In the genomic region with DNA sequence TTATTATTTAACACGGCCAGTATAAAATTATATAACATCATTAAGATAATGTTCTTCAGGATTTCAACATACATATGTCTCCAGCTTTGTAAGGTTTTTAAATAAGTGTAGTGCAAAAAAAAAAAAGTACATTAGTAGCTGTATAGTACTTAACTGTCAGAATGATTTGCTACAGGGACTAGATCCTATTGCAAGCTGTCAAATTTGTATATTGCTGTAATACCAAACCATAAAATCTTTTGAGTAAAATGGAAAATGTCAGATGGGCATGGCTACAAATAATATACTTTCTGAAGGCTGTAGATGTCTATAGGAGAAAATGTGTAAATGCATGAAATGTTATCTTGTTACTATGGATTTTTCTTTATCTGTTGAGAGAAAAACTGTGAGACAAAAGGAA, we compare ENCODE assay signal across 29 cellular contexts.
"Had no signal": no experiment of that assay in that cellular context is flagged by ENCODE, and none has a peak within 500 bp of the region (broad histone marks: within the 10 kb centered on the region; RNA-seq: fewer than 3 reads in every experiment).

No MANE protein-coding gene starts in this region.

- DNase-seq: hypothalamus; immature natural killer cell; kidney; left colon; left ventricle myocardium inferior; mesendoderm; mucosa of descending colon; naive thymus-derived CD4-positive, alpha-beta T cell; nucleus accumbens; pancreas; posterior cingulate gyrus; right cardiac atrium; stimulated activated CD4-positive, alpha-beta T cell treated with anti-CD3 and anti-CD28 coated beads, Interleukin-12 subunit alpha, Interleukin-12 subunit beta, amount 100 ng/mL, for 4 hours; stimulated activated CD4-positive, alpha-beta T cell treated with anti-CD3 and anti-CD28 coated beads, Interleukin-15, amount 100 ng/mL, for 24 hours; stimulated activated CD4-positive, alpha-beta T cell treated with anti-CD3 and anti-CD28 coated beads, Interleukin-2, amount 100 ng/mL, for 24 hours; stimulated activated CD4-positive, alpha-beta T cell treated with anti-CD3 and anti-CD28 coated beads, Interleukin-4, amount 100 ng/mL, for 1 hour; stimulated activated naive CD4-positive, alpha-beta T cell; tibial artery; trophoblast cell; upper lobe of right lung had no signal

- H3K9me3 ChIP-seq: left ventricle myocardium inferior, mucosa of descending colon, pancreas, prostate gland, suprapubic skin, thoracic aorta, tibial artery, upper lobe of right lung had no signal

- H3K9me3 Mint-ChIP-seq: immature natural killer cell; mesothelial cell of epicardium; natural killer cell treated with Interleukin-12 subunit alpha and Interleukin-12 subunit beta and Interleukin-15 and Interleukin-18, amount 100 ng/mL, for 72 hours; stimulated activated effector memory CD8-positive, alpha-beta T cell treated with anti-CD3 and anti-CD28 coated beads, Interleukin-12 subunit alpha, Interleukin-12 subunit beta, amount 100 ng/mL, for 72 hours; stimulated activated naive CD8-positive, alpha-beta T cell treated with anti-CD3 and anti-CD28 coated beads, Interleukin-15, Interleukin-2, amounts not matched to agents 100 ng/mL and 50 ng/mL, for 24 hours had no signal

- H3K27ac Mint-ChIP-seq: mesothelial cell of epicardium; naive thymus-derived CD4-positive, alpha-beta T cell; stimulated activated naive CD8-positive, alpha-beta T cell treated with anti-CD3 and anti-CD28 coated beads, Interleukin-15, Interleukin-2, amounts not matched to agents 100 ng/mL and 50 ng/mL, for 24 hours had no signal

- ATAC-seq: left colon; mucosa of descending colon; naive thymus-derived CD4-positive, alpha-beta T cell; natural killer cell treated with Interleukin-12 subunit alpha and Interleukin-12 subunit beta and Interleukin-15 and Interleukin-18, amount 100 ng/mL, for 72 hours; right cardiac atrium; sciatic nerve; upper lobe of right lung had no signal

- H3K4me3 Mint-ChIP-seq: immature natural killer cell; mesothelial cell of epicardium; naive thymus-derived CD4-positive, alpha-beta T cell; natural killer cell treated with Interleukin-12 subunit alpha and Interleukin-12 subunit beta and Interleukin-15 and Interleukin-18, amount 100 ng/mL, for 72 hours; neural crest cell; stimulated activated effector memory CD8-positive, alpha-beta T cell treated with anti-CD3 and anti-CD28 coated beads, Interleukin-12 subunit alpha, Interleukin-12 subunit beta, amount 100 ng/mL, for 72 hours; stimulated activated naive CD8-positive, alpha-beta T cell treated with anti-CD3 and anti-CD28 coated beads, Interleukin-15, Interleukin-2, amounts not matched to agents 100 ng/mL and 50 ng/mL, for 24 hours had no signal

- H3K27me3 Mint-ChIP-seq: naive thymus-derived CD4-positive, alpha-beta T cell; natural killer cell treated with Interleukin-12 subunit alpha and Interleukin-12 subunit beta and Interleukin-15 and Interleukin-18, amount 100 ng/mL, for 72 hours; stimulated activated naive CD8-positive, alpha-beta T cell treated with anti-CD3 and anti-CD28 coated beads, Interleukin-15, Interleukin-2, amounts not matched to agents 100 ng/mL and 50 ng/mL, for 24 hours had no signal

- H3K4me1 Mint-ChIP-seq: stimulated activated effector memory CD8-positive, alpha-beta T cell treated with anti-CD3 and anti-CD28 coated beads, Interleukin-12 subunit alpha, Interleukin-12 subunit beta, amount 100 ng/mL, for 72 hours had no signal
